Comparison of ENCODE assay signal across 1 cellular context in genomic region chr11:76148941-76149613, GRCh38.
TF ChIP-seq lines count a peak whose summit lies in the region.

No MANE protein-coding gene starts in this region.

TF ChIP-seq in HepG2, 621 proteins besides CTCF, POLR2A, EP300 and RAD21 (continued from another document and continues in another):
- TF ChIP-seq ZNF407 (CRISPR knock-in tag; IDR thresholded peaks at IDR 0.05; ENCODE audit: not compliant biosample characterization) (no peak), ZFP36L2 (CRISPR knock-in tag; IDR thresholded peaks at IDR 0.05) (no peak), ADNP (CRISPR knock-in tag; IDR thresholded peaks at IDR 0.05) (peak; percentile 40; the same call in 1 of the 2 replicates), ZNF101 (CRISPR knock-in tag; IDR thresholded peaks at IDR 0.05; ENCODE audit: borderline replicate concordance, low read depth) (no peak), NR2C2 (CRISPR knock-in tag; IDR thresholded peaks at IDR 0.05; ENCODE audit: borderline replicate concordance) (peak; percentile 24; the same call in 1 of the 2 replicates), ZNF605 (CRISPR knock-in tag; IDR thresholded peaks at IDR 0.05) (no peak), GLMP (CRISPR knock-in tag; IDR thresholded peaks at IDR 0.05; ENCODE audit: borderline replicate concordance) (no peak), FOXK1 (CRISPR knock-in tag; IDR thresholded peaks at IDR 0.05; ENCODE audit: borderline replicate concordance, low read depth) (peak; percentile 29; the same call in 1 of the 2 replicates), ZNF720 (CRISPR knock-in tag; IDR thresholded peaks at IDR 0.05) (no peak), ZNF580 (CRISPR knock-in tag; IDR thresholded peaks at IDR 0.05; ENCODE audit: borderline replicate concordance, low read depth) (0 out of 2 replicates have a peak, but pooled peaks have one; percentile 34), NR2F6 (IDR thresholded peaks at IDR 0.05) (peak; percentile 50), NR2F6 (CRISPR knock-in tag; IDR thresholded peaks at IDR 0.05) (no peak), ZNF263 (CRISPR knock-in tag; IDR thresholded peaks at IDR 0.05) (peak; percentile 99), PREB (CRISPR knock-in tag; IDR thresholded peaks at IDR 0.05) (no peak), PAX8 (CRISPR knock-in tag; IDR thresholded peaks at IDR 0.05; ENCODE audit: borderline replicate concordance) (no peak), KDM2A (CRISPR knock-in tag; IDR thresholded peaks at IDR 0.05; ENCODE audit: borderline replicate concordance, low read depth) (no peak), SIN3A (IDR thresholded peaks at IDR 0.05; ENCODE audit: borderline replicate concordance, low read depth, low read length) (0 out of 2 replicates have a peak, but pooled peaks have one; percentile 49), POGZ (CRISPR knock-in tag; IDR thresholded peaks at IDR 0.05) (peak; percentile 45; the same call in 1 of the 2 replicates), ELF1 (CRISPR knock-in tag; IDR thresholded peaks at IDR 0.05) (no peak), SOX6 (IDR thresholded peaks at IDR 0.05) (no peak), SOX6 (CRISPR knock-in tag; IDR thresholded peaks at IDR 0.05) (peak; percentile 40), GATAD1 (CRISPR knock-in tag; IDR thresholded peaks at IDR 0.05) (no peak), ZBTB21 (CRISPR knock-in tag; IDR thresholded peaks at IDR 0.05) (0 out of 2 replicates have a peak, but pooled peaks have one; percentile 28), DPF2 (CRISPR knock-in tag; IDR thresholded peaks at IDR 0.05; ENCODE audit: borderline replicate concordance, low read depth) (peak; percentile 57; the same call in 1 of the 2 replicates), ZSCAN9 (CRISPR knock-in tag; IDR thresholded peaks at IDR 0.05; ENCODE audit: borderline replicate concordance) (no peak), ZBTB4 (CRISPR knock-in tag; IDR thresholded peaks at IDR 0.05; ENCODE audit: borderline replicate concordance) (0 out of 2 replicates have a peak, but pooled peaks have one; percentile 32), SP5 (CRISPR knock-in tag; IDR thresholded peaks at IDR 0.05; ENCODE audit: borderline replicate concordance, low read depth) (peak; percentile 49), BCL6 (CRISPR knock-in tag; IDR thresholded peaks at IDR 0.05) (no peak), ZNF569 (CRISPR knock-in tag; IDR thresholded peaks at IDR 0.05; ENCODE audit: borderline replicate concordance) (no peak), ZMAT5 (CRISPR knock-in tag; IDR thresholded peaks at IDR 0.05; ENCODE audit: borderline replicate concordance, low read depth) (no peak), ZNF225 (CRISPR knock-in tag; IDR thresholded peaks at IDR 0.05) (no peak), ZNF350 (CRISPR knock-in tag; IDR thresholded peaks at IDR 0.05; ENCODE audit: borderline replicate concordance, low read depth) (0 out of 2 replicates have a peak, but pooled peaks have one; percentile 41), JUN (CRISPR knock-in tag; IDR thresholded peaks at IDR 0.05) (peak; percentile 60; the same call in 1 of the 2 replicates), ZNF207 (IDR thresholded peaks at IDR 0.05; ENCODE audit: borderline replicate concordance) (no peak), NR0B2 (CRISPR knock-in tag; IDR thresholded peaks at IDR 0.05) (no peak), PAWR (CRISPR knock-in tag; IDR thresholded peaks at IDR 0.05; ENCODE audit: borderline replicate concordance) (no peak), ZNF749 (CRISPR knock-in tag; IDR thresholded peaks at IDR 0.05; ENCODE audit: borderline replicate concordance) (no peak), GZF1 (CRISPR knock-in tag; IDR thresholded peaks at IDR 0.05) (no peak), DR1 (CRISPR knock-in tag; IDR thresholded peaks at IDR 0.05) (no peak)
- TF ChIP-seq, protein P1, sequence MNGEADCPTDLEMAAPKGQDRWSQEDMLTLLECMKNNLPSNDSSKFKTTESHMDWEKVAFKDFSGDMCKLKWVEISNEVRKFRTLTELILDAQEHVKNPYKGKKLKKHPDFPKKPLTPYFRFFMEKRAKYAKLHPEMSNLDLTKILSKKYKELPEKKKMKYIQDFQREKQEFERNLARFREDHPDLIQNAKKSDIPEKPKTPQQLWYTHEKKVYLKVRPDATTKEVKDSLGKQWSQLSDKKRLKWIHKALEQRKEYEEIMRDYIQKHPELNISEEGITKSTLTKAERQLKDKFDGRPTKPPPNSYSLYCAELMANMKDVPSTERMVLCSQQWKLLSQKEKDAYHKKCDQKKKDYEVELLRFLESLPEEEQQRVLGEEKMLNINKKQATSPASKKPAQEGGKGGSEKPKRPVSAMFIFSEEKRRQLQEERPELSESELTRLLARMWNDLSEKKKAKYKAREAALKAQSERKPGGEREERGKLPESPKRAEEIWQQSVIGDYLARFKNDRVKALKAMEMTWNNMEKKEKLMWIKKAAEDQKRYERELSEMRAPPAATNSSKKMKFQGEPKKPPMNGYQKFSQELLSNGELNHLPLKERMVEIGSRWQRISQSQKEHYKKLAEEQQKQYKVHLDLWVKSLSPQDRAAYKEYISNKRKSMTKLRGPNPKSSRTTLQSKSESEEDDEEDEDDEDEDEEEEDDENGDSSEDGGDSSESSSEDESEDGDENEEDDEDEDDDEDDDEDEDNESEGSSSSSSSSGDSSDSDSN (CRISPR knock-in tag; IDR thresholded peaks at IDR 0.05): no peak
- TF ChIP-seq, protein P2, sequence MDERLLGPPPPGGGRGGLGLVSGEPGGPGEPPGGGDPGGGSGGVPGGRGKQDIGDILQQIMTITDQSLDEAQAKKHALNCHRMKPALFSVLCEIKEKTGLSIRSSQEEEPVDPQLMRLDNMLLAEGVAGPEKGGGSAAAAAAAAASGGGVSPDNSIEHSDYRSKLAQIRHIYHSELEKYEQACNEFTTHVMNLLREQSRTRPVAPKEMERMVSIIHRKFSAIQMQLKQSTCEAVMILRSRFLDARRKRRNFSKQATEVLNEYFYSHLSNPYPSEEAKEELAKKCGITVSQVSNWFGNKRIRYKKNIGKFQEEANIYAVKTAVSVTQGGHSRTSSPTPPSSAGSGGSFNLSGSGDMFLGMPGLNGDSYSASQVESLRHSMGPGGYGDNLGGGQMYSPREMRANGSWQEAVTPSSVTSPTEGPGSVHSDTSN (CRISPR knock-in tag; IDR thresholded peaks at IDR 0.05): no peak
- TF ChIP-seq, protein P3, sequence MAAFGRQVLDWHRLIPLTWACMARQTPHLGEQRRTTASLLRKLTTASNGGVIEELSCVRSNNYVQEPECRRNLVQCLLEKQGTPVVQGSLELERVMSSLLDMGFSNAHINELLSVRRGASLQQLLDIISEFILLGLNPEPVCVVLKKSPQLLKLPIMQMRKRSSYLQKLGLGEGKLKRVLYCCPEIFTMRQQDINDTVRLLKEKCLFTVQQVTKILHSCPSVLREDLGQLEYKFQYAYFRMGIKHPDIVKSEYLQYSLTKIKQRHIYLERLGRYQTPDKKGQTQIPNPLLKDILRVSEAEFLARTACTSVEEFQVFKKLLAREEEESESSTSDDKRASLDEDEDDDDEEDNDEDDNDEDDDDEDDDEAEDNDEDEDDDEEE (CRISPR knock-in tag; IDR thresholded peaks at IDR 0.05): no peak
